Comparison of ENCODE assay signal across 32 cellular contexts in the genomic region with DNA sequence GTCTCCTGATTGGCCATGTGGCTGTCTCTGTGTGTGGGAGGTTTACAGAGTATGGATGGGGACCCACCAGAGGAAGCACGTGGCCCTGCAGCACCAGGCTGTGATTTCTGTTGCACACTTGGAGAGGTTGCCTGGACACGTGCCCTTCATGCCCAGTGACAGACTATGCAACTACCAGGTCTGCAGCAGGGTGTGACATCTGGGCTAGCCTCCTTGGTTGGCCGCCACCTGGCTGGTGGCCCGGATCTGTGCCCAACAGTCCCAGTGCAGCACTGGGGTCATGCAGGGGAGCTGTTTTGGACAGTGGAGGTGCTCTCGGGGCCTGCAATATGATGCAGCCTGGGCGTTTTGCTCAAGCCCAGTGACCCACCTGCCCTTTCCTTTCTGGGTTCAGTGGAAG.
"Had no signal": no experiment of that assay in that cellular context is flagged by ENCODE, and none has a peak within 500 bp of the region (broad histone marks: within the 10 kb centered on the region; RNA-seq: fewer than 3 reads in every experiment).

No MANE protein-coding gene starts in this region.

- H3K36me3 ChIP-seq: MG63, SJCRH30, WERI-Rb-1 had no signal

- H3K4me1 ChIP-seq: SJCRH30 had no signal

- H3K4me3 ChIP-seq: MG63, SJCRH30, SK-N-MC had no signal

- H3K9me3 ChIP-seq: MG63, SJCRH30 had no signal

- H3K27me3 ChIP-seq: MG63, SJCRH30 had no signal

- ATAC-seq: activated CD8-positive, alpha-beta memory T cell treated with anti-CD3 and anti-CD28 coated beads, Interleukin-2, amount 10 ng/mL, durations not matched to agents 7 days and 5 days; activated naive CD8-positive, alpha-beta T cell treated with anti-CD3 and anti-CD28 coated beads, Interleukin-2, amount 50 U/mL, for 24 hours; PC-3 had no signal

- H3K27ac ChIP-seq: RWPE1, SJCRH30, SK-N-MC, WERI-Rb-1 had no signal

- DNase-seq: activated CD4-positive, alpha-beta memory T cell treated with anti-CD3 and anti-CD28 coated beads, Interleukin-2, amount 10 ng/mL, durations not matched to agents 7 days and 5 days; activated CD4-positive, alpha-beta T cell treated with anti-CD3 and anti-CD28 coated beads for 1 hour; activated CD4-positive, alpha-beta T cell treated with anti-CD3 and anti-CD28 coated beads for 48 hours; activated CD4-positive, CD25-positive, alpha-beta regulatory T cell; activated CD8-positive, alpha-beta memory T cell treated with anti-CD3 and anti-CD28 coated beads for 24 hours; activated CD8-positive, alpha-beta memory T cell treated with anti-CD3 and anti-CD28 coated beads, Interleukin-2, amount 10 ng/mL, durations not matched to agents 7 days and 5 days; activated CD8-positive, alpha-beta memory T cell treated with anti-CD3 and anti-CD28 coated beads, Interleukin-2, amount 50 U/mL, for 48 hours; activated effector memory CD4-positive, alpha-beta T cell treated with Interleukin-2 at 50 U/mL for 16 hours; activated naive CD4-positive, alpha-beta T cell treated with anti-CD3 and anti-CD28 coated beads, Interleukin-2, amount 10 ng/mL, durations not matched to agents 7 days and 5 days; activated naive CD8-positive, alpha-beta T cell treated with anti-CD3 and anti-CD28 coated beads, Interleukin-2, amount 50 U/mL, for 24 hours; activated T-cell treated with anti-CD3 and anti-CD28 coated beads, Interleukin-2, amount 50 U/mL, for 48 hours; anterior cingulate cortex; Kasumi-1; KG1; MG63; NCI-H1048; NCI-H1105 treated with DMSO at 0.1 percent for 48 hours; NCI-H1436 treated with DMSO at 0.1 percent for 48 hours; NCI-H187; NCI-H2081; NCI-H2171 treated with DMSO at 0.1 percent for 48 hours; NCI-H2227 treated with DMSO at 0.1 percent for 48 hours; NCI-H446 treated with DMSO at 0.1 percent for 48 hours; NCI-H524 treated with DMSO at 0.1 percent for 48 hours; NK-92 treated with Interleukin-12 subunit alpha and Interleukin-12 subunit beta, amount 100 ng/mL, for 24 hours; PC-3; SHP77; SJCRH30; T1000; WERI-Rb-1 had no signal
